Comparison of ENCODE assay signal across 12 cellular contexts in genomic region chr11:14768789-14769188, GRCh38.
DNase-seq lines count a peak whose midpoint lies in the region; ATAC-seq lines count a peak whose summit lies in the region.
"Had no signal": no experiment of that assay in that cellular context is flagged by ENCODE, and none has a peak within 500 bp of the region (broad histone marks: within the 10 kb centered on the region; RNA-seq: fewer than 3 reads in every experiment).

No MANE protein-coding gene starts in this region.

- no peak overlapping the region for H3K27ac ChIP-seq in GM23248
- H3K27ac ChIP-seq: A549 had no signal

- H3K27me3 ChIP-seq in GM23248 (replicated peaks; ENCODE audit: insufficient read depth), result peaks cover 9% of the 10 kb centered on the region

- H3K9me2 ChIP-seq in GM23248 (ENCODE audit: insufficient read depth), result no peaks in the 10 kb centered on the region

- ATAC-seq in activated CD4-positive, CD25-positive, alpha-beta regulatory T cell treated with anti-CD3 and anti-CD28 coated beads, Interleukin-2, amount 50 U/mL, for 24 hours, result peak; percentile 34 to 36
- ATAC-seq in GM21528 (IDR thresholded peaks at IDR 0.05; ENCODE audit: low FRiP score, unreplicated experiment) (peak; percentile 54), HG03432 (IDR thresholded peaks at IDR 0.05; ENCODE audit: unreplicated experiment) (peak; percentile 67), memory B cell (ENCODE audit: low read depth) (peak; percentile 32)
- ATAC-seq: A549 had no signal

- H2AFZ ChIP-seq in GM23248, result no peak overlapping the region

- no peaks in the 10 kb centered on the region for H4K20me1 ChIP-seq in GM23248 (ENCODE audit: insufficient read depth)

- no peaks in the 10 kb centered on the region for H3K79me2 ChIP-seq in GM23248 (ENCODE audit: insufficient read depth)

- WGBS in GM23248 (ENCODE audit: low coverage in 1 of 2, low lambda C conversion rate in 2 of 2, missing lambda C conversion rate in 2 of 2), 2 experiments, result 13 to 15% methylated on average over 1 of the region's 1 CpG

- peaks cover 1% of the 10 kb centered on the region for H3K27me3 Mint-ChIP-seq in memory B cell

- no peak overlapping the region for H3K4me2 ChIP-seq in GM23248 (ENCODE audit: unreplicated experiment)
- H3K4me2 ChIP-seq: A549 had no signal

- no peaks in the 10 kb centered on the region for H3F3A ChIP-seq in GM23248 (ENCODE audit: insufficient read depth)

- H3K4me1 ChIP-seq in GM23248 (ENCODE audit: insufficient read depth), result no peaks in the 10 kb centered on the region

- no peak for DNase-seq in activated CD4-positive, CD25-positive, alpha-beta regulatory T cell treated with anti-CD3 and anti-CD28 coated beads, Interleukin-2, amount 50 U/mL, for 72 hours
- DNase-seq in memory B cell (ENCODE audit: low spot score in 2 of 2) (no peak), GM23248 (no peak), NCI-H69 (lab: John Stamatoyannopoulos, UW) (no peak), mesenteric fat pad (ENCODE audit: low spot score) (no peak)
- DNase-seq: erythroblast, kidney, NCI-H2171 had no signal

- no peak overlapping the region for H3K4me3 Mint-ChIP-seq in memory B cell

- no peak overlapping the region for H3K9ac ChIP-seq in GM23248

- no peak overlapping the region for H3K27ac Mint-ChIP-seq in memory B cell

- H3K4me3 ChIP-seq in GM23248, result no peak overlapping the region
- H3K4me3 ChIP-seq: A549 had no signal

- H3K9me3 Mint-ChIP-seq in memory B cell, result no peaks in the 10 kb centered on the region

- H3K36me3 ChIP-seq in GM23248 (ENCODE audit: low read depth), result no peaks in the 10 kb centered on the region

- H3K9me3 ChIP-seq in GM23248 (ENCODE audit: low read depth), result no peaks in the 10 kb centered on the region
- H3K9me3 ChIP-seq: A549 had no signal

- in situ Hi-C loops in GM23248 (cut with MboI), result no loop called here

- H3K36me3 Mint-ChIP-seq in memory B cell, result no peaks in the 10 kb centered on the region

- H3K4me1 Mint-ChIP-seq in memory B cell, result peaks cover 3% of the 10 kb centered on the region
